In the genomic region with DNA sequence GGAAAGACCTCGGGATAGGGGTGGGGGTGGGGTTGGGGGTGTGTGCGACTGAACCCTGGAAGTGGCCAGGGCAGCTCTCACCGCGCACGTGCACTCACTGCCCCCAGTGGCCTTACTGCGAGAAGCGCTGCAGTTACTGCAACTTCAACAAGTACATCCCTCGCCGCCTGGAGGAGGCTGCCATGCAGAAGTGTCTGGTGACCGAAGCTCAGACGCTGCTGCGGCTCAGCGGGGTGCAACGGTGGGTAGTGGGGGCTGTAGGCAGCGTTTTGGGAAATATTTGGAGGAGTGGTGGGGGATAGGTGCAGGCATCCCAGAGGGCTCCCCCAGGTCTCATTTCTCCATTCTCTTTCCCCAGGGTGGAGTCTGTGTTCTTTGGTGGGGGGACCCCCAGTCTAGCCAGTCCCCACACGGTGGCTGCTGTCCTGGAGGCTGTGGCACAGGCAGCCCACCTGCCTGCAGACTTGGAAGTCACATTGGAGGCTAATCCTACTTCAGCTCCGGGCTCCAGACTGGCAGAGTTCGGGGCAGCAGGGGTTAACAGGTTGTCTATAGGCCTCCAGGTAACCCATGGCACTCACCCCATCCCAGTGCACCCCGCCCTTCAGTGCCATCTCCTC, we compare ENCODE assay signal across 1 cellular context.
A peak's percentile ranks its signal among the peaks of the same experiment; 100 is the strongest.
TF ChIP-seq lines count a peak whose summit lies in the region.

No MANE protein-coding gene starts in this region.

TF ChIP-seq in HepG2, 621 proteins besides CTCF, POLR2A, EP300 and RAD21 (continued from another document and continues in another):
- TF ChIP-seq ZXDC (CRISPR knock-in tag; IDR thresholded peaks at IDR 0.05), result no peak
- TF ChIP-seq HOXA3 (CRISPR knock-in tag; IDR thresholded peaks at IDR 0.05), result peak; percentile 42; the same call in 1 of the 2 replicates
- TF ChIP-seq, protein P1, sequence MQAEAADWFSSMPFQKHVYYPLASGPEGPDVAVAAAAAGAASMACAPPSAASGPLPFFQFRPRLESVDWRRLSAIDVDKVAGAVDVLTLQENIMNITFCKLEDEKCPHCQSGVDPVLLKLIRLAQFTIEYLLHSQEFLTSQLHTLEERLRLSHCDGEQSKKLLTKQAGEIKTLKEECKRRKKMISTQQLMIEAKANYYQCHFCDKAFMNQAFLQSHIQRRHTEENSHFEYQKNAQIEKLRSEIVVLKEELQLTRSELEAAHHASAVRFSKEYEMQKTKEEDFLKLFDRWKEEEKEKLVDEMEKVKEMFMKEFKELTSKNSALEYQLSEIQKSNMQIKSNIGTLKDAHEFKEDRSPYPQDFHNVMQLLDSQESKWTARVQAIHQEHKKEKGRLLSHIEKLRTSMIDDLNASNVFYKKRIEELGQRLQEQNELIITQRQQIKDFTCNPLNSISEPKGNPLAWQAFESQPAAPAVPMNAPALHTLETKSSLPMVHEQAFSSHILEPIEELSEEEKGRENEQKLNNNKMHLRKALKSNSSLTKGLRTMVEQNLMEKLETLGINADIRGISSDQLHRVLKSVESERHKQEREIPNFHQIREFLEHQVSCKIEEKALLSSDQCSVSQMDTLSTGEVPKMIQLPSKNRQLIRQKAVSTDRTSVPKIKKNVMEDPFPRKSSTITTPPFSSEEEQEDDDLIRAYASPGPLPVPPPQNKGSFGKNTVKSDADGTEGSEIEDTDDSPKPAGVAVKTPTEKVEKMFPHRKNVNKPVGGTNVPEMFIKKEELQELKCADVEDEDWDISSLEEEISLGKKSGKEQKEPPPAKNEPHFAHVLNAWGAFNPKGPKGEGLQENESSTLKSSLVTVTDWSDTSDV (CRISPR knock-in tag; IDR thresholded peaks at IDR 0.05), result peak; percentile 35; the same call in 1 of the 2 replicates
- TF ChIP-seq ZBTB38 (CRISPR knock-in tag; IDR thresholded peaks at IDR 0.05), result 0 out of 2 replicates have a peak, but pooled peaks have one; percentile 16
- 0 out of 2 replicates have a peak, but pooled peaks have one; percentile 20 for TF ChIP-seq GATAD1 (CRISPR knock-in tag; IDR thresholded peaks at IDR 0.05)
- TF ChIP-seq SOX13 (IDR thresholded peaks at IDR 0.05), result no peak
- TF ChIP-seq SOX13 (CRISPR knock-in tag; conservative IDR thresholded peaks at IDR 0.05 in 1 of 2, IDR thresholded peaks at IDR 0.05 in 1 of 2), result peak in 1 of 2 experiments; percentile 49; a peak in 1 of 4 replicates
- peak; percentile 39; the same call in 1 of the 2 replicates for TF ChIP-seq ZNF768 (CRISPR knock-in tag; IDR thresholded peaks at IDR 0.05)
- TF ChIP-seq FOXA3 (CRISPR knock-in tag; IDR thresholded peaks at IDR 0.05), result no peak
- TF ChIP-seq GATAD2A (CRISPR knock-in tag; IDR thresholded peaks at IDR 0.05), result peak; percentile 54; the same call in 1 of the 2 replicates
- TF ChIP-seq FOSL2 (CRISPR knock-in tag; IDR thresholded peaks at IDR 0.05), result 0 out of 2 replicates have a peak, but pooled peaks have one; percentile 22
- TF ChIP-seq THRA (CRISPR knock-in tag; IDR thresholded peaks at IDR 0.05; ENCODE audit: borderline replicate concordance), result peak; percentile 49; the same call in 1 of the 2 replicates
- no peak; the same call in 1 of the 2 replicates for TF ChIP-seq ZNF292 (CRISPR knock-in tag; IDR thresholded peaks at IDR 0.05; ENCODE audit: borderline replicate concordance, low read depth)
- TF ChIP-seq HMGXB3 (CRISPR knock-in tag; IDR thresholded peaks at IDR 0.05; ENCODE audit: borderline replicate concordance), result no peak
- TF ChIP-seq, protein P2, sequence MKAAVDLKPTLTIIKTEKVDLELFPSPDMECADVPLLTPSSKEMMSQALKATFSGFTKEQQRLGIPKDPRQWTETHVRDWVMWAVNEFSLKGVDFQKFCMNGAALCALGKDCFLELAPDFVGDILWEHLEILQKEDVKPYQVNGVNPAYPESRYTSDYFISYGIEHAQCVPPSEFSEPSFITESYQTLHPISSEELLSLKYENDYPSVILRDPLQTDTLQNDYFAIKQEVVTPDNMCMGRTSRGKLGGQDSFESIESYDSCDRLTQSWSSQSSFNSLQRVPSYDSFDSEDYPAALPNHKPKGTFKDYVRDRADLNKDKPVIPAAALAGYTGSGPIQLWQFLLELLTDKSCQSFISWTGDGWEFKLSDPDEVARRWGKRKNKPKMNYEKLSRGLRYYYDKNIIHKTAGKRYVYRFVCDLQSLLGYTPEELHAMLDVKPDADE (CRISPR knock-in tag; IDR thresholded peaks at IDR 0.05), result 0 out of 2 replicates have a peak, but pooled peaks have one; percentile 50
- no peak for TF ChIP-seq ZNF83 (CRISPR knock-in tag; IDR thresholded peaks at IDR 0.05; ENCODE audit: borderline replicate concordance)
- TF ChIP-seq ZBTB25 (CRISPR knock-in tag; IDR thresholded peaks at IDR 0.05), result peak; percentile 39; the same call in 1 of the 2 replicates
- no peak for TF ChIP-seq THAP9 (CRISPR knock-in tag; IDR thresholded peaks at IDR 0.05; ENCODE audit: borderline replicate concordance)
- TF ChIP-seq MZF1 (CRISPR knock-in tag; IDR thresholded peaks at IDR 0.05; ENCODE audit: borderline replicate concordance), result no peak
- TF ChIP-seq, protein P3, sequence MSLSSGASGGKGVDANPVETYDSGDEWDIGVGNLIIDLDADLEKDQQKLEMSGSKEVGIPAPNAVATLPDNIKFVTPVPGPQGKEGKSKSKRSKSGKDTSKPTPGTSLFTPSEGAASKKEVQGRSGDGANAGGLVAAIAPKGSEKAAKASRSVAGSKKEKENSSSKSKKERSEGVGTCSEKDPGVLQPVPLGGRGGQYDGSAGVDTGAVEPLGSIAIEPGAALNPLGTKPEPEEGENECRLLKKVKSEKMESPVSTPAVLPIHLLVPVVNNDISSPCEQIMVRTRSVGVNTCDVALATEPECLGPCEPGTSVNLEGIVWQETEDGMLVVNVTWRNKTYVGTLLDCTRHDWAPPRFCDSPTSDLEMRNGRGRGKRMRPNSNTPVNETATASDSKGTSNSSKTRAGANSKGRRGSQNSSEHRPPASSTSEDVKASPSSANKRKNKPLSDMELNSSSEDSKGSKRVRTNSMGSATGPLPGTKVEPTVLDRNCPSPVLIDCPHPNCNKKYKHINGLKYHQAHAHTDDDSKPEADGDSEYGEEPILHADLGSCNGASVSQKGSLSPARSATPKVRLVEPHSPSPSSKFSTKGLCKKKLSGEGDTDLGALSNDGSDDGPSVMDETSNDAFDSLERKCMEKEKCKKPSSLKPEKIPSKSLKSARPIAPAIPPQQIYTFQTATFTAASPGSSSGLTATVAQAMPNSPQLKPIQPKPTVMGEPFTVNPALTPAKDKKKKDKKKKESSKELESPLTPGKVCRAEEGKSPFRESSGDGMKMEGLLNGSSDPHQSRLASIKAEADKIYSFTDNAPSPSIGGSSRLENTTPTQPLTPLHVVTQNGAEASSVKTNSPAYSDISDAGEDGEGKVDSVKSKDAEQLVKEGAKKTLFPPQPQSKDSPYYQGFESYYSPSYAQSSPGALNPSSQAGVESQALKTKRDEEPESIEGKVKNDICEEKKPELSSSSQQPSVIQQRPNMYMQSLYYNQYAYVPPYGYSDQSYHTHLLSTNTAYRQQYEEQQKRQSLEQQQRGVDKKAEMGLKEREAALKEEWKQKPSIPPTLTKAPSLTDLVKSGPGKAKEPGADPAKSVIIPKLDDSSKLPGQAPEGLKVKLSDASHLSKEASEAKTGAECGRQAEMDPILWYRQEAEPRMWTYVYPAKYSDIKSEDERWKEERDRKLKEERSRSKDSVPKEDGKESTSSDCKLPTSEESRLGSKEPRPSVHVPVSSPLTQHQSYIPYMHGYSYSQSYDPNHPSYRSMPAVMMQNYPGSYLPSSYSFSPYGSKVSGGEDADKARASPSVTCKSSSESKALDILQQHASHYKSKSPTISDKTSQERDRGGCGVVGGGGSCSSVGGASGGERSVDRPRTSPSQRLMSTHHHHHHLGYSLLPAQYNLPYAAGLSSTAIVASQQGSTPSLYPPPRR (CRISPR knock-in tag; IDR thresholded peaks at IDR 0.05; ENCODE audit: borderline replicate concordance), result no peak
- 0 out of 2 replicates have a peak, but pooled peaks have one; percentile 13 for TF ChIP-seq PAX8 (CRISPR knock-in tag; IDR thresholded peaks at IDR 0.05; ENCODE audit: borderline replicate concordance)
